In genomic region chr9:93231121-93231694, GRCh38 we compare ENCODE assay signal across 13 cellular contexts. TPM values are rescaled to one million over a fixed set of nuclear protein-coding genes. Genes with fewer than 3 reads are reported as not detected.
DNase-seq lines count a peak whose midpoint lies in the region; ATAC-seq and TF ChIP-seq lines count a peak whose summit lies in the region.
"Had no signal": no experiment of that assay in that cellular context is flagged by ENCODE, and none has a peak within 500 bp of the region (broad histone marks: within the 10 kb centered on the region; RNA-seq: fewer than 3 reads in every experiment).

No MANE protein-coding gene starts in this region.

- no peak overlapping the region for H2AFZ ChIP-seq in Karpas-422 (ENCODE audit: low read length)

- H3K79me2 ChIP-seq in Karpas-422 (ENCODE audit: low read length), result no peaks in the 10 kb centered on the region

- H3K4me2 ChIP-seq in Karpas-422 (ENCODE audit: low read depth, low read length, poor library complexity, severe bottlenecking), result no peak overlapping the region

- no peak overlapping the region for H3K27ac Mint-ChIP-seq in activated CD4-positive, alpha-beta memory T cell treated with anti-CD3 and anti-CD28 coated beads for 36 hours
- H3K27ac Mint-ChIP-seq: activated B cell treated with CpG ODN at 0.5 μM for 24 hours had no signal

- H3K27ac ChIP-seq in body of pancreas, result peak overlapping the region; percentile 52 to 93 (median 88)
- no peak overlapping the region for H3K27ac ChIP-seq in Karpas-422 (ENCODE audit: low read length)
- H3K27ac ChIP-seq: uterus had no signal

- peaks cover 84% of the 10 kb centered on the region for H3K4me1 ChIP-seq in body of pancreas
- H3K4me1 ChIP-seq in mucosa of stomach (ENCODE audit: control insufficient read depth, insufficient read depth, low read length), result peaks cover 47% of the 10 kb centered on the region
- peaks cover 9% of the 10 kb centered on the region for H3K4me1 ChIP-seq in Karpas-422 (ENCODE audit: low read length)
- H3K4me1 ChIP-seq: uterus had no signal

- DNase-seq in Ammon's horn (ENCODE audit: low spot score) (peak; percentile 65), M059J (ENCODE audit: low read depth) (peak; percentile 69), body of pancreas (peak; percentile 77 to 99 (median 94)), Karpas-422 (no peak), NCI-H82 treated with DMSO at 0.1 percent for 48 hours (lab: John Stamatoyannopoulos, UW; ENCODE audit: unreplicated experiment) (no peak)
- no peak for DNase-seq in activated CD4-positive, alpha-beta memory T cell treated with anti-CD3 and anti-CD28 coated beads for 36 hours
- DNase-seq: activated B cell treated with CpG ODN at 0.5 μM for 24 hours, kidney, NCI-H1417 treated with DMSO at 0.1 percent for 48 hours, uterus had no signal

- no peaks in the 10 kb centered on the region for H3K4me1 Mint-ChIP-seq in activated CD4-positive, alpha-beta memory T cell treated with anti-CD3 and anti-CD28 coated beads for 36 hours (ENCODE audit: low read depth)

- intact Hi-C loops in body of pancreas (cut with DNase I), result no loop called here
- intact Hi-C loops in activated CD4-positive, alpha-beta memory T cell treated with anti-CD3 and anti-CD28 coated beads for 36 hours (cut with micrococcal nuclease), result no loop called here

- no peak for TF ChIP-seq CTCF in body of pancreas (IDR thresholded peaks at IDR 0.05)

- H3K9ac ChIP-seq in mucosa of stomach (ENCODE audit: low read length), result peak overlapping the region; percentile 14
- no peak overlapping the region for H3K9ac ChIP-seq in Karpas-422 (ENCODE audit: low read length)

- CTCF ChIA-PET in activated CD4-positive, alpha-beta memory T cell treated with anti-CD3 and anti-CD28 coated beads for 36 hours (lab: Charles Lee), result no interaction called here

- H3K27me3 ChIP-seq in body of pancreas, result no peaks in the 10 kb centered on the region
- H3K27me3 ChIP-seq in mucosa of stomach (ENCODE audit: control insufficient read depth, insufficient read depth, low read length), result no peaks in the 10 kb centered on the region
- H3K27me3 ChIP-seq in Karpas-422 (ENCODE audit: low read length), result no peaks in the 10 kb centered on the region
- H3K27me3 ChIP-seq: uterus had no signal

- POLR2A ChIA-PET in activated CD4-positive, alpha-beta memory T cell treated with anti-CD3 and anti-CD28 coated beads for 36 hours (lab: Charles Lee), result no interaction called here

- ATAC-seq in body of pancreas, result peak; percentile 88
- ATAC-seq in HG03342 (IDR thresholded peaks at IDR 0.05; ENCODE audit: unreplicated experiment), result no peak

- peak; percentile 29 to 64 (median 56) for TF ChIP-seq POLR2A in body of pancreas (IDR thresholded peaks at IDR 0.05)

- H3K27me3 Mint-ChIP-seq in activated CD4-positive, alpha-beta memory T cell treated with anti-CD3 and anti-CD28 coated beads for 36 hours, result peaks cover 9% of the 10 kb centered on the region

- no peaks in the 10 kb centered on the region for H3K36me3 Mint-ChIP-seq in activated CD4-positive, alpha-beta memory T cell treated with anti-CD3 and anti-CD28 coated beads for 36 hours

- 13 to 36% methylated on average over 13 to 15 of the region's 16 CpGs for WGBS in body of pancreas, 2 donors

- no peaks in the 10 kb centered on the region for H3K9me3 ChIP-seq in body of pancreas
- H3K9me3 ChIP-seq in mucosa of stomach (ENCODE audit: control insufficient read depth, low read length), result no peaks in the 10 kb centered on the region
- no peaks in the 10 kb centered on the region for H3K9me3 ChIP-seq in Karpas-422 (ENCODE audit: low read length)
- H3K9me3 ChIP-seq: uterus had no signal

- no peaks in the 10 kb centered on the region for H3K9me2 ChIP-seq in Karpas-422 (replicated peaks; ENCODE audit: insufficient read depth, low read length)

- H4K20me1 ChIP-seq in Karpas-422 (ENCODE audit: insufficient read depth, low read depth, low read length), result no peaks in the 10 kb centered on the region

- H3K36me3 ChIP-seq in body of pancreas (replicated peaks in 1 of 2; ENCODE audit: insufficient read depth in 1 of 2, low read depth in 2 of 2), result no peaks in the 10 kb centered on the region
- no peaks in the 10 kb centered on the region for H3K36me3 ChIP-seq in mucosa of stomach (ENCODE audit: control insufficient read depth, insufficient read depth, low read length)
- no peaks in the 10 kb centered on the region for H3K36me3 ChIP-seq in Karpas-422 (ENCODE audit: insufficient read depth, low read length)
- H3K36me3 ChIP-seq: uterus had no signal

- H3K4me3 Mint-ChIP-seq in activated CD4-positive, alpha-beta memory T cell treated with anti-CD3 and anti-CD28 coated beads for 36 hours, result no peak overlapping the region
- H3K4me3 Mint-ChIP-seq: activated B cell treated with CpG ODN at 0.5 μM for 24 hours had no signal

- no peaks in the 10 kb centered on the region for H3K9me3 Mint-ChIP-seq in activated CD4-positive, alpha-beta memory T cell treated with anti-CD3 and anti-CD28 coated beads for 36 hours
- H3K9me3 Mint-ChIP-seq: activated B cell treated with CpG ODN at 0.5 μM for 24 hours had no signal

- H3K4me3 ChIP-seq in body of pancreas (no peak overlapping the region), mucosa of stomach (ENCODE audit: low read length) (no peak overlapping the region), Karpas-422 (ENCODE audit: low read length) (no peak overlapping the region)
- H3K4me3 ChIP-seq: uterus had no signal

RNA-seq across cellular contexts. Expression of gene WNK2, which starts 47.3 kb away (rescaled TPM):
- total RNA-seq in M059J (2014; rRNA removed; shearing (Covaris generic)), result 0.02 TPM in 1 of 2 replicates, not detected in the other
- 100 to 1,000 TPM in 1 of 2 donors, 10 to 100 TPM in 1; 85.4 to 173 TPM for total RNA-seq in body of pancreas
- total RNA-seq in Karpas-422 (2014; rRNA removed; shearing (Covaris generic); ENCODE audit: low replicate concordance), result not detected in 2 replicates
- 1 to 10 TPM; 1.2 to 1.6 TPM for total RNA-seq in activated CD4-positive, alpha-beta memory T cell treated with anti-CD3 and anti-CD28 coated beads for 36 hours
- total RNA-seq: pulmonary artery endothelial cell had no signal

Comparison
In these comparisons a context has a peak if more than half of its experiments do, and no peak if none do; other contexts are left out.
1. DNase-seq: peak in Ammon's horn (single experiment), M059J (single experiment) and body of pancreas (4 of 4); none in Karpas-422 (single experiment), activated CD4-positive, alpha-beta memory T cell treated with anti-CD3 and anti-CD28 coated beads for 36 hours (single experiment) and NCI-H82 treated with DMSO at 0.1 percent for 48 hours (single experiment).
2. RNA of gene WNK2, which starts 47.3 kb away (total RNA-seq): 85.4 to 173 TPM in body of pancreas; 1.2 to 1.6 TPM in activated CD4-positive, alpha-beta memory T cell treated with anti-CD3 and anti-CD28 coated beads for 36 hours, 0.02 TPM in M059J and not detected in Karpas-422; every median in the first group is over 10 times any median in the second.